In genomic region chr15:38474155-38474757, GRCh38 we compare ENCODE assay signal across 8 cellular contexts. TPM values are rescaled to one million over a fixed set of nuclear protein-coding genes. Genes with fewer than 3 reads are reported as not detected.
DNase-seq lines count a peak whose midpoint lies in the region; TF ChIP-seq lines count a peak whose summit lies in the region.

No MANE protein-coding gene starts in this region.

- TF ChIP-seq CTCF in AG09319 (IDR thresholded peaks at IDR 0.05; ENCODE audit: low read depth, low read length) (peak; percentile 73), GM12864 (IDR thresholded peaks at IDR 0.05; ENCODE audit: low read depth, low read length, missing control alignments) (peak; percentile 78)

- CTCF ChIA-PET in HEK293T (lab: Yijun Ruan, JAX), result interaction anchor here (1.4 to 1.9 kb wide), 2 partner anchors 90 to 216 kb away, joined by 3 to 6 read pairs; no protein-coding TSS in a partner anchor

- H3K4me3 ChIP-seq in GM12864 (ENCODE audit: low read depth, low read length), result no peak overlapping the region

- DNase-seq in AG09319 (ENCODE audit: extremely low read depth, low read depth) (peak; percentile 50), GM12864 (ENCODE audit: low read depth) (peak; percentile 38), HEK293T (ENCODE audit: extremely low spot score) (peak; percentile 23), M059J (ENCODE audit: low read depth) (peak; percentile 64), SKM-1 treated with dmso at 0.1 percent for 144 hours (lab: John Stamatoyannopoulos, UW; ENCODE audit: unreplicated experiment) (peak; percentile 71), dermis blood vessel endothelial cell (peak; percentile 78), medulla oblongata (ENCODE audit: extremely low spot score) (peak; percentile 89), ecto neural progenitor cell (ENCODE audit: low spot score) (no peak)

- POLR2A ChIA-PET in HEK293T (lab: Yijun Ruan, JAX), result no interaction called here

TF ChIP-seq in HEK293T, 16 proteins besides CTCF, POLR2A, EP300 and RAD21:
- no peak for TF ChIP-seq ARNT (IDR thresholded peaks at IDR 0.05)
- no peak for TF ChIP-seq NFRKB (IDR thresholded peaks at IDR 0.05)
- no peak for TF ChIP-seq L3MBTL2 (conservative IDR thresholded peaks at IDR 0.05)
- no peak for TF ChIP-seq FOXM1 (IDR thresholded peaks at IDR 0.05; ENCODE audit: borderline replicate concordance)
- no peak for TF ChIP-seq LEF1 (IDR thresholded peaks at IDR 0.05; ENCODE audit: borderline replicate concordance)
- no peak for TF ChIP-seq FOXA1 (IDR thresholded peaks at IDR 0.05)
- TF ChIP-seq FOXK2 (IDR thresholded peaks at IDR 0.05), result no peak
- TF ChIP-seq CTBP1 (IDR thresholded peaks at IDR 0.05; ENCODE audit: borderline replicate concordance), result no peak
- TF ChIP-seq TARDBP (IDR thresholded peaks at IDR 0.05), result no peak
- no peak for TF ChIP-seq SUZ12 (IDR thresholded peaks at IDR 0.05)
- no peak for TF ChIP-seq ELF4 (IDR thresholded peaks at IDR 0.05)
- TF ChIP-seq PKNOX1 (IDR thresholded peaks at IDR 0.05), result no peak
- no peak for TF ChIP-seq BHLHE40 (IDR thresholded peaks at IDR 0.05; ENCODE audit: borderline replicate concordance)
- TF ChIP-seq ZNF384 (IDR thresholded peaks at IDR 0.05), result no peak
- no peak for TF ChIP-seq HDGF (IDR thresholded peaks at IDR 0.05; ENCODE audit: borderline replicate concordance)
- no peak for TF ChIP-seq SP1 (IDR thresholded peaks at IDR 0.05)

RNA-seq across cellular contexts. Expression of gene FAM98B, which starts 20.3 kb away (rescaled TPM):
- 3.5 and 24.9 TPM in 2 replicates for total RNA-seq in M059J (2014; rRNA removed; shearing (Covaris generic))
- total RNA-seq in dermis blood vessel endothelial cell, result 7.0 and 8.8 TPM in 2 replicates
